In genomic region chr1:9655127-9655723, GRCh38 we compare ENCODE assay signal across 1 cellular context.
TF ChIP-seq lines count a peak whose summit lies in the region.

No MANE protein-coding gene starts in this region.

TF ChIP-seq in HepG2, 621 proteins besides CTCF, POLR2A, EP300 and RAD21 (continued from another document):
- TF ChIP-seq ZNF18 (CRISPR knock-in tag; IDR thresholded peaks at IDR 0.05; ENCODE audit: insufficient replicate concordance), result no peak
- no peak for TF ChIP-seq ZNF383 (CRISPR knock-in tag; IDR thresholded peaks at IDR 0.05; ENCODE audit: borderline replicate concordance)
- TF ChIP-seq ZBTB1 (CRISPR knock-in tag; IDR thresholded peaks at IDR 0.05; ENCODE audit: borderline replicate concordance), result no peak
- no peak for TF ChIP-seq FOXM1 (CRISPR knock-in tag; IDR thresholded peaks at IDR 0.05)
- TF ChIP-seq ZNF343 (CRISPR knock-in tag; IDR thresholded peaks at IDR 0.05), result no peak
- no peak for TF ChIP-seq KDM5B (CRISPR knock-in tag; IDR thresholded peaks at IDR 0.05; ENCODE audit: borderline replicate concordance)
